ENCODE assay signal across 1 cellular context in the genomic region with DNA sequence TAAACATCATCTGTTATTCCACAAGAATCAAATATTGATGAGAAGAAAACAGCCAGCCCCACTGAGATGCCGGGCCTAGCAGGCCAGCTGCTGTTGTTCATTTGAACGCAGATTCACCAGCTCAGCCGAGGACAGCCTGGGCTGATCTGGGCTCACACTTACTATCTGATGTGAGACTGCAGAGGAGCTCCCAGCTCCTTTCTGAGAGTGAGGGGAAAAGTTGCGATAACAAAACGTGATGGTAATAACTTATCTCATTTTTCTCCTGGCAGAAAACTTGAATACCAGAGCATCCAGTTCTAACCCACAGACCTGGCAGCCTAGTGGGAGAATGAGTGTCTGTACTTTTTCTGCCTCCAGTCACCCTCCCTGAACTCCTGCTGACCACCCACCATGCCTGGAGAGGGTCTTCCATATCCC.
TF ChIP-seq lines count a peak whose summit lies in the region.

No MANE protein-coding gene starts in this region.

TF ChIP-seq in HepG2, 621 proteins besides CTCF, POLR2A, EP300 and RAD21:
- no peak for TF ChIP-seq ISX (CRISPR knock-in tag; conservative IDR thresholded peaks at IDR 0.05)
